21 cellular contexts compared by ENCODE assay signal in genomic region chr2:190505696-190506095, GRCh38. TPM values are rescaled to one million over a fixed set of nuclear protein-coding genes. Genes with fewer than 3 reads are reported as not detected.
DNase-seq lines count a peak whose midpoint lies in the region; ATAC-seq, FAIRE-seq and TF ChIP-seq lines count a peak whose summit lies in the region.
"Had no signal": no experiment of that assay in that cellular context is flagged by ENCODE, and none has a peak within 500 bp of the region (broad histone marks: within the 10 kb centered on the region; RNA-seq: fewer than 3 reads in every experiment).

No MANE protein-coding gene starts in this region.

- POLR2A ChIA-PET in CD8-positive, alpha-beta T cell (lab: Charles Lee), result no interaction called here
- POLR2A ChIA-PET in naive thymus-derived CD4-positive, alpha-beta T cell (lab: Charles Lee), result interaction anchor here (1.0 kb wide), 1 partner anchor 14 kb away, joined by 3 read pairs; no protein-coding TSS in a partner anchor

- no peaks in the 10 kb centered on the region for H3K9me3 ChIP-seq in CD4-positive, CD25-positive, alpha-beta regulatory T cell (ENCODE audit: control insufficient read depth in 2 of 2, low read length in 2 of 2)
- H3K9me3 ChIP-seq in CD8-positive, alpha-beta T cell (ENCODE audit: low read length), result no peaks in the 10 kb centered on the region
- H3K9me3 ChIP-seq in naive thymus-derived CD4-positive, alpha-beta T cell (ENCODE audit: control insufficient read depth in 2 of 3, low read length in 3 of 3), result no peaks in the 10 kb centered on the region
- H3K9me3 ChIP-seq: gastroesophageal sphincter, tibial nerve had no signal

- H3K36me3 Mint-ChIP-seq in CD4-positive, CD25-positive, alpha-beta regulatory T cell, result peaks cover 48% of the 10 kb centered on the region
- H3K36me3 Mint-ChIP-seq in CD8-positive, alpha-beta T cell, result peaks cover 73% of the 10 kb centered on the region
- H3K36me3 Mint-ChIP-seq in naive thymus-derived CD4-positive, alpha-beta T cell, result peaks cover 11 to 48% (median 20%) of the 10 kb centered on the region in 5 donors

- H3K4me3 Mint-ChIP-seq in CD4-positive, CD25-positive, alpha-beta regulatory T cell, result no peak overlapping the region
- H3K4me3 Mint-ChIP-seq in CD8-positive, alpha-beta T cell, result no peak overlapping the region
- no peak overlapping the region for H3K4me3 Mint-ChIP-seq in naive thymus-derived CD4-positive, alpha-beta T cell
- H3K4me3 Mint-ChIP-seq: activated CD4-positive, alpha-beta T cell treated with anti-CD3 and anti-CD28 coated beads for 36 hours; nephron had no signal

- H3K4me1 Mint-ChIP-seq in CD4-positive, CD25-positive, alpha-beta regulatory T cell, result peaks cover 11 to 20% (median 13%) of the 10 kb centered on the region in 4 donors
- peaks cover 15% of the 10 kb centered on the region for H3K4me1 Mint-ChIP-seq in CD8-positive, alpha-beta T cell (ENCODE audit: low read depth)
- peaks cover 5 to 25% (median 10%) of the 10 kb centered on the region in 7 donors for H3K4me1 Mint-ChIP-seq in naive thymus-derived CD4-positive, alpha-beta T cell

- no peak for ATAC-seq in CD4-positive, CD25-positive, alpha-beta regulatory T cell (ENCODE audit: low read depth in 2 of 2)
- ATAC-seq in CD8-positive, alpha-beta T cell, result no peak
- no peak for ATAC-seq in naive thymus-derived CD4-positive, alpha-beta T cell
- no peak for ATAC-seq in HG02610 (IDR thresholded peaks at IDR 0.05; ENCODE audit: unreplicated experiment)
- ATAC-seq: activated CD4-positive, alpha-beta T cell treated with anti-CD3 and anti-CD28 coated beads for 36 hours; gastroesophageal sphincter had no signal

- DNase-seq in CD4-positive, CD25-positive, alpha-beta regulatory T cell, result no peak
- no peak for DNase-seq in CD8-positive, alpha-beta T cell
- DNase-seq in naive thymus-derived CD4-positive, alpha-beta T cell, result no peak
- no peak for DNase-seq in RCC 7860 (ENCODE audit: low spot score)
- DNase-seq in NCI-H446 (lab: John Stamatoyannopoulos, UW), result no peak
- DNase-seq: activated CD4-positive, alpha-beta T cell treated with anti-CD3 and anti-CD28 coated beads for 36 hours; activated effector memory CD4-positive, alpha-beta T cell treated with Interleukin-2 at 50 U/mL for 16 hours; effector CD8-positive, alpha-beta T cell; mesenchymal stem cell; NCI-H2081 treated with DMSO at 0.1 percent for 48 hours; NCI-H526; stimulated activated CD4-positive, alpha-beta T cell treated with anti-CD3 and anti-CD28 coated beads, Interleukin-1b, Interleukin-23, amount 100 ng/mL, for 48 hours; stimulated activated naive CD4-positive, alpha-beta T cell treated with Interleukin-2 at 50 U/mL for 16 hours had no signal

- H3K27me3 Mint-ChIP-seq in CD4-positive, CD25-positive, alpha-beta regulatory T cell, result no peaks in the 10 kb centered on the region
- H3K27me3 Mint-ChIP-seq in CD8-positive, alpha-beta T cell (ENCODE audit: low read depth), result no peaks in the 10 kb centered on the region
- H3K27me3 Mint-ChIP-seq in naive thymus-derived CD4-positive, alpha-beta T cell, result no peaks in the 10 kb centered on the region
- H3K27me3 Mint-ChIP-seq: activated CD4-positive, alpha-beta T cell treated with anti-CD3 and anti-CD28 coated beads for 36 hours had no signal

- H3K4me1 ChIP-seq in CD4-positive, CD25-positive, alpha-beta regulatory T cell (ENCODE audit: control insufficient read depth, insufficient read depth, low read length, poor library complexity, severe bottlenecking), result no peaks in the 10 kb centered on the region
- no peaks in the 10 kb centered on the region for H3K4me1 ChIP-seq in CD8-positive, alpha-beta T cell (ENCODE audit: insufficient read depth, low read length)
- H3K4me1 ChIP-seq in naive thymus-derived CD4-positive, alpha-beta T cell (ENCODE audit: control insufficient read depth in 2 of 2, insufficient read depth in 2 of 2, low read length in 2 of 2), result no peaks in the 10 kb centered on the region

- H3K27ac Mint-ChIP-seq in CD4-positive, CD25-positive, alpha-beta regulatory T cell, result peak overlapping the region in 2 of 3 donors; percentile 27 to 78
- H3K27ac Mint-ChIP-seq in CD8-positive, alpha-beta T cell, result peak overlapping the region; percentile 64
- peak overlapping the region in 7 of 9 donors; percentile 43 to 79 (median 74) for H3K27ac Mint-ChIP-seq in naive thymus-derived CD4-positive, alpha-beta T cell
- H3K27ac Mint-ChIP-seq: activated CD4-positive, alpha-beta T cell treated with anti-CD3 and anti-CD28 coated beads for 36 hours had no signal

- no peak for TF ChIP-seq CTCF in CD8-positive, alpha-beta T cell (IDR thresholded peaks at IDR 0.05)
- TF ChIP-seq CTCF in VCaP (conservative IDR thresholded peaks at IDR 0.05), result no peak

- H3K36me3 ChIP-seq in CD4-positive, CD25-positive, alpha-beta regulatory T cell (ENCODE audit: control insufficient read depth, insufficient read depth, low read length), result peaks cover 83% of the 10 kb centered on the region
- peaks cover 33% of the 10 kb centered on the region for H3K36me3 ChIP-seq in CD8-positive, alpha-beta T cell (ENCODE audit: insufficient read depth, low read length)
- H3K36me3 ChIP-seq in naive thymus-derived CD4-positive, alpha-beta T cell (ENCODE audit: control insufficient read depth in 2 of 3, insufficient read depth in 3 of 3, low read length in 3 of 3), result peaks cover 8 to 68% (median 13%) of the 10 kb centered on the region in 3 experiments

- no peaks in the 10 kb centered on the region for H3K27me3 ChIP-seq in CD4-positive, CD25-positive, alpha-beta regulatory T cell (ENCODE audit: control insufficient read depth, insufficient read depth, low read length)
- H3K27me3 ChIP-seq in CD8-positive, alpha-beta T cell (ENCODE audit: insufficient read depth, low read length), result no peaks in the 10 kb centered on the region
- no peaks in the 10 kb centered on the region for H3K27me3 ChIP-seq in naive thymus-derived CD4-positive, alpha-beta T cell (ENCODE audit: control insufficient read depth in 2 of 2, insufficient read depth in 2 of 2, low read length in 2 of 2)
- H3K27me3 ChIP-seq: gastroesophageal sphincter, tibial nerve had no signal

- intact Hi-C loops in CD8-positive, alpha-beta T cell (cut with DNase I, micrococcal nuclease), result loop anchor here in 1 of 2 experiments (5.0 kb wide), 1 partner anchor 123 kb away; no protein-coding TSS in a partner anchor
- intact Hi-C loops in naive thymus-derived CD4-positive, alpha-beta T cell (cut with micrococcal nuclease), result loop anchor here in 1 of 2 donors (5.0 kb wide), 1 partner anchor 53 kb away; no protein-coding TSS in a partner anchor

- no peaks in the 10 kb centered on the region for H3K9me3 Mint-ChIP-seq in CD4-positive, CD25-positive, alpha-beta regulatory T cell
- H3K9me3 Mint-ChIP-seq in CD8-positive, alpha-beta T cell, result no peaks in the 10 kb centered on the region
- no peaks in the 10 kb centered on the region for H3K9me3 Mint-ChIP-seq in naive thymus-derived CD4-positive, alpha-beta T cell
- H3K9me3 Mint-ChIP-seq: nephron had no signal

- CTCF ChIA-PET in CD8-positive, alpha-beta T cell (lab: Charles Lee), result no interaction called here
- CTCF ChIA-PET in naive thymus-derived CD4-positive, alpha-beta T cell (lab: Charles Lee), result interaction anchor here (0.6 to 1.0 kb wide), 2 partner anchors 70 to 122 kb away, joined by 3 read pairs; no protein-coding TSS in a partner anchor

- FAIRE-seq in RCC 7860 (lab: Jason Lieb, UNC), result no peak
- FAIRE-seq: astrocyte, H54 had no signal

- H3K27ac ChIP-seq in CD4-positive, CD25-positive, alpha-beta regulatory T cell (ENCODE audit: insufficient read depth, low read length, poor library complexity, severe bottlenecking), result no peak overlapping the region
- H3K27ac ChIP-seq in CD8-positive, alpha-beta T cell (ENCODE audit: low read depth, low read length), result no peak overlapping the region
- H3K27ac ChIP-seq in VCaP, result peak overlapping the region; percentile 88; the same call in 1 of the 2 replicates
- H3K27ac ChIP-seq in naive thymus-derived CD4-positive, alpha-beta T cell (ENCODE audit: low read depth, low read length), result no peak overlapping the region
- H3K27ac ChIP-seq: gastroesophageal sphincter, KMS-11 had no signal

- no peak overlapping the region for H3K4me3 ChIP-seq in CD4-positive, CD25-positive, alpha-beta regulatory T cell (ENCODE audit: low read depth, low read length)
- H3K4me3 ChIP-seq in CD8-positive, alpha-beta T cell (ENCODE audit: low read depth, low read length), result no peak overlapping the region
- no peak overlapping the region for H3K4me3 ChIP-seq in naive thymus-derived CD4-positive, alpha-beta T cell (ENCODE audit: low read length)
- H3K4me3 ChIP-seq: gastroesophageal sphincter, tibial nerve had no signal

RNA-seq across cellular contexts. Expression of gene NEMP2, which starts 28.8 kb away (rescaled TPM):
- 10.7 TPM for total RNA-seq in CD4-positive, CD25-positive, alpha-beta regulatory T cell
- polyA plus RNA-seq in CD4-positive, CD25-positive, alpha-beta regulatory T cell, result 10 to 100 TPM; 10.9 to 14.9 (median 14.5) TPM
- total RNA-seq in CD8-positive, alpha-beta T cell, result 1 to 10 TPM; 7.2 to 7.8 TPM
- total RNA-seq in naive thymus-derived CD4-positive, alpha-beta T cell, result 10 to 100 TPM; 11.1 to 30.8 (median 18.4) TPM
- 10 to 100 TPM; 10.0 to 13.4 TPM for polyA plus RNA-seq in naive thymus-derived CD4-positive, alpha-beta T cell
